In genomic region chr21:43910460-43910859, GRCh38 we compare ENCODE assay signal across 29 cellular contexts. TPM values are rescaled to one million over a fixed set of nuclear protein-coding genes. Genes with fewer than 3 reads are reported as not detected.
DNase-seq lines count a peak whose midpoint lies in the region; ATAC-seq and TF ChIP-seq lines count a peak whose summit lies in the region.
"Had no signal": no experiment of that assay in that cellular context is flagged by ENCODE, and none has a peak within 500 bp of the region (broad histone marks: within the 10 kb centered on the region; RNA-seq: fewer than 3 reads in every experiment).

No MANE protein-coding gene starts in this region.

- H3K4me1 ChIP-seq in left ventricle myocardium inferior (peaks cover 69% of the 10 kb centered on the region), right atrium auricular region (peaks cover 0 to 39% of the 10 kb centered on the region in 2 donors)
- H3K4me1 ChIP-seq: A549, HAP-1 had no signal

- no peaks in the 10 kb centered on the region for H3K27me3 Mint-ChIP-seq in central memory CD8-positive, alpha-beta T cell
- H3K27me3 Mint-ChIP-seq in nephron progenitor cell (ENCODE audit: low read depth, poor library complexity), result peaks cover 22% of the 10 kb centered on the region
- H3K27me3 Mint-ChIP-seq: activated naive CD8-positive, alpha-beta T cell treated with anti-CD3 and anti-CD28 coated beads, Interleukin-2, amount 10 ng/mL, durations not matched to agents 7 days and 5 days; B cell; stimulated activated naive CD8-positive, alpha-beta T cell treated with anti-CD3 and anti-CD28 coated beads, Interleukin-15, Interleukin-2, amounts not matched to agents 100 ng/mL and 50 ng/mL, for 24 hours had no signal

- no peak for ATAC-seq in central memory CD8-positive, alpha-beta T cell (replicated peaks; ENCODE audit: extremely low read depth, poor library complexity, severe bottlenecking)
- ATAC-seq in omental fat pad (ENCODE audit: low FRiP score), result no peak
- no peak for ATAC-seq in GM21528 (IDR thresholded peaks at IDR 0.05; ENCODE audit: low FRiP score, unreplicated experiment)
- ATAC-seq: A549, left colon had no signal

- H3K4me1 Mint-ChIP-seq in central memory CD8-positive, alpha-beta T cell, result peaks cover 38% of the 10 kb centered on the region
- peaks cover 60% of the 10 kb centered on the region for H3K4me1 Mint-ChIP-seq in nephron progenitor cell

- H3K27me3 ChIP-seq in left ventricle myocardium inferior (ENCODE audit: low read depth) (no peaks in the 10 kb centered on the region), right atrium auricular region (no peaks in the 10 kb centered on the region)
- H3K27me3 ChIP-seq: esophagus squamous epithelium, heart right ventricle, vagina had no signal

- no peak for TF ChIP-seq CTCF in left ventricle myocardium inferior (IDR thresholded peaks at IDR 0.05; ENCODE audit: borderline replicate concordance)
- TF ChIP-seq CTCF in right atrium auricular region (IDR thresholded peaks at IDR 0.05), result no peak
- no peak for TF ChIP-seq CTCF in nephron progenitor cell (IDR thresholded peaks at IDR 0.05)
- TF ChIP-seq CTCF in omental fat pad (IDR thresholded peaks at IDR 0.05), result no peak
- TF ChIP-seq CTCF in GM20000 (IDR thresholded peaks at IDR 0.05; ENCODE audit: extremely low read depth, missing control alignments), result no peak

- peaks cover 5% of the 10 kb centered on the region for H3K9me3 Mint-ChIP-seq in central memory CD8-positive, alpha-beta T cell
- peaks cover 14% of the 10 kb centered on the region for H3K9me3 Mint-ChIP-seq in nephron progenitor cell

- peak overlapping the region; percentile 77 for H3K27ac Mint-ChIP-seq in central memory CD8-positive, alpha-beta T cell (ENCODE audit: low read depth)
- peak overlapping the region; percentile 10 for H3K27ac Mint-ChIP-seq in nephron progenitor cell
- H3K27ac Mint-ChIP-seq: activated naive CD8-positive, alpha-beta T cell treated with anti-CD3 and anti-CD28 coated beads, Interleukin-2, amount 10 ng/mL, durations not matched to agents 7 days and 5 days; B cell; stimulated activated naive CD8-positive, alpha-beta T cell treated with anti-CD3 and anti-CD28 coated beads, Interleukin-15, Interleukin-2, amounts not matched to agents 100 ng/mL and 50 ng/mL, for 24 hours had no signal

- peaks cover 23% of the 10 kb centered on the region for H3K36me3 Mint-ChIP-seq in central memory CD8-positive, alpha-beta T cell (ENCODE audit: insufficient read depth)
- peaks cover 22% of the 10 kb centered on the region for H3K36me3 Mint-ChIP-seq in nephron progenitor cell (ENCODE audit: low read depth)

- DNase-seq in left ventricle myocardium inferior, result no peak
- DNase-seq in right atrium auricular region (ENCODE audit: low spot score), result no peak
- no peak for DNase-seq in central memory CD8-positive, alpha-beta T cell (ENCODE audit: low spot score in 2 of 2)
- no peak for DNase-seq in nephron progenitor cell
- no peak for DNase-seq in ACHN
- DNase-seq in omental fat pad (ENCODE audit: low spot score), result no peak
- DNase-seq in GM20000 (ENCODE audit: low spot score), result no peak
- DNase-seq: activated CD4-positive, CD25-positive, alpha-beta regulatory T cell; activated CD8-positive, alpha-beta memory T cell treated with anti-CD3 and anti-CD28 coated beads, Interleukin-2, amount 50 U/mL, for 4 hours; activated naive CD8-positive, alpha-beta T cell treated with anti-CD3 and anti-CD28 coated beads, Interleukin-2, amount 10 ng/mL, durations not matched to agents 7 days and 5 days; central memory CD4-positive, alpha-beta T cell; DMS53; esophagus squamous epithelium; foreskin melanocyte; GDM1; heart right ventricle; KG1; left colon; MM.1S; NCI-H2081 treated with DMSO at 0.1 percent for 48 hours; NCI-H345; psoas muscle had no signal

- H3K4me3 Mint-ChIP-seq in central memory CD8-positive, alpha-beta T cell, result no peak overlapping the region
- H3K4me3 Mint-ChIP-seq in nephron progenitor cell, result peak overlapping the region; percentile 8
- H3K4me3 Mint-ChIP-seq: activated naive CD8-positive, alpha-beta T cell treated with anti-CD3 and anti-CD28 coated beads, Interleukin-2, amount 10 ng/mL, durations not matched to agents 7 days and 5 days; B cell; stimulated activated naive CD8-positive, alpha-beta T cell treated with anti-CD3 and anti-CD28 coated beads, Interleukin-15, Interleukin-2, amounts not matched to agents 100 ng/mL and 50 ng/mL, for 24 hours had no signal

- peak overlapping the region; percentile 56 for H3K27ac ChIP-seq in left ventricle myocardium inferior (replicated peaks)
- H3K27ac ChIP-seq in right atrium auricular region, result no peak overlapping the region
- H3K27ac ChIP-seq: A549, esophagus squamous epithelium, psoas muscle, thoracic aorta, vagina had no signal

- in situ Hi-C loops in ACHN (cut with HindIII; ENCODE audit: low pct_ligation_motif_present, low pct_unique_long_range_greater_than_20kb, low sequenced_read_pairs), result no loop called here

- peaks cover 9% of the 10 kb centered on the region for H3K36me3 ChIP-seq in left ventricle myocardium inferior
- H3K36me3 ChIP-seq in right atrium auricular region, result no peaks in the 10 kb centered on the region
- H3K36me3 ChIP-seq: HAP-1, thoracic aorta, vagina had no signal

- peaks cover 10% of the 10 kb centered on the region for H3K9me3 ChIP-seq in left ventricle myocardium inferior (replicated peaks)
- H3K9me3 ChIP-seq in right atrium auricular region, result no peaks in the 10 kb centered on the region
- H3K9me3 ChIP-seq: A549, HAP-1, psoas muscle, thoracic aorta, vagina had no signal

- intact Hi-C loops in left ventricle myocardium inferior (cut with micrococcal nuclease), result no loop called here

- H3K4me3 ChIP-seq in left ventricle myocardium inferior (no peak overlapping the region), right atrium auricular region (no peak overlapping the region)
- H3K4me3 ChIP-seq: A549, esophagus squamous epithelium, HAP-1, heart right ventricle, psoas muscle, thoracic aorta, vagina had no signal

RNA-seq across cellular contexts. Expression of gene AGPAT3, which starts 45.4 kb away (rescaled TPM):
- total RNA-seq in left ventricle myocardium inferior (79.6 TPM), right atrium auricular region (10 to 100 TPM; 41.3 to 42.5 TPM), omental fat pad (10 to 100 TPM; 29.7 to 47.0 (median 43.3) TPM)
